8 cellular contexts compared by ENCODE assay signal in the genomic region with DNA sequence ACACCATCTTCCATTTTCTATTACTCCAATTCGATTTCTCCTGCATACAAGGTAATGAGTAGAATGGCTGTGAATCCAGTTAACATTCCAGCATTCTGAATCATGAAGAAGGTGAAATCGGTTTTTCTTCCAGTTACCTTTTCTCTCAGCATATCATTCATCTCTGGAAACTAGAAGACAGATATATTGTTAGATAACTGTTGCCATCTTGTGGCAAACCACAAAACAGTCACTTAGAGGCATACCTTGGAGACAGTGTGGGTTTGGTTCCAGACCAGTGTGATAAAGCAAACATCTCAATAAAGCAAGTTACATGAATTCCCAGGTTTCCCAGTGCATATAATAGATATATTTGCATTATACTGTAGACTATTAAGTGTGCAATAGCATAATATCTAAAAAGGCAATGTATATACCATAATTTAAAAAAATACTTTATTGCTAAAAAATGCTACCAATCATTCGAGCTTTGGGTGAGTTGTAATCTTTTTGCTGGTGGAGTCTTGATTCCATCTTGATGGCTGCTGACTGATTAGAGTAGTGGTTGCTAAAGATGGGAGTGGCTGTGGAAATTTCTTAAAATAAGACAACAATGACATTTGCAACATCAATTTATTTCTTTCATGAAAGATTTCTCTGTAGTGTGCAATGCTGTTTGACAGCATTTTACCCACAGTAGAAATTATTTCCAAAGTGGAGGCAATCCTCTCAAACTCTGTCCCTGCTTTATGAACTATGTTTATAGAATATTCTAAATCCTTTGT.
A peak's percentile ranks its signal among the peaks of the same experiment; 100 is the strongest.
DNase-seq lines count a peak whose midpoint lies in the region; ATAC-seq, FAIRE-seq and TF ChIP-seq lines count a peak whose summit lies in the region.

No MANE protein-coding gene starts in this region.

- no peaks in the 10 kb centered on the region for H3K79me1 ChIP-seq in IMR-90 (ENCODE audit: low read depth in 1 of 2, low read length in 2 of 2)
- H3K79me1 ChIP-seq in neuronal stem cell (ENCODE audit: low read depth, low read length): no peaks in the 10 kb centered on the region

- TF ChIP-seq RAD21 in IMR-90 (IDR thresholded peaks at IDR 0.05; ENCODE audit: low read length): peak; percentile 61

- ATAC-seq in GM21737 (IDR thresholded peaks at IDR 0.05; ENCODE audit: unreplicated experiment) (peak; percentile 84), IMR-90 (ENCODE audit: low read depth) (peak; percentile 79)

- peak; percentile 1 for DNase-seq in GDM1 (lab: John Stamatoyannopoulos, UW)
- peak; percentile 28 for DNase-seq in IMR-90
- DNase-seq in PC-9: peak; percentile 5 to 70
- DNase-seq in endothelial cell of umbilical vein (ENCODE audit: low read depth, low spot score): peak; percentile 64
- DNase-seq in neuronal stem cell (ENCODE audit: low spot score): peak; percentile 41
- no peak for DNase-seq in activated effector memory CD4-positive, alpha-beta T cell treated with Interleukin-2 at 50 U/mL for 16 hours

- no peak overlapping the region for H3K27ac ChIP-seq in IMR-90 (ENCODE audit: insufficient read depth, low read length)
- no peak overlapping the region for H3K27ac ChIP-seq in PC-9
- H3K27ac ChIP-seq in endothelial cell of umbilical vein (ENCODE audit: insufficient read depth, low read depth, low read length): no peak overlapping the region
- H3K27ac ChIP-seq in neuronal stem cell (replicated peaks; ENCODE audit: low read length): no peak overlapping the region

- H2BK5ac ChIP-seq in IMR-90 (ENCODE audit: low read depth, low read length, poor library complexity, severe bottlenecking): no peak overlapping the region
- no peak overlapping the region for H2BK5ac ChIP-seq in neuronal stem cell (ENCODE audit: low read length)

- no peak overlapping the region for H2AFZ ChIP-seq in IMR-90 (replicated peaks; ENCODE audit: low read length, poor library complexity)
- H2AFZ ChIP-seq in PC-9: no peak overlapping the region
- H2AFZ ChIP-seq in endothelial cell of umbilical vein (ENCODE audit: low read depth, low read length): no peak overlapping the region
- no peak overlapping the region for H2AFZ ChIP-seq in neuronal stem cell (ENCODE audit: low read length)

- H2BK15ac ChIP-seq in IMR-90 (ENCODE audit: low read depth, low read length): no peak overlapping the region
- no peak overlapping the region for H2BK15ac ChIP-seq in neuronal stem cell (ENCODE audit: low read length)

- H3K4me3 ChIP-seq in IMR-90 (ENCODE audit: insufficient read depth, low read depth, low read length): no peak overlapping the region
- H3K4me3 ChIP-seq in PC-9: no peak overlapping the region
- no peak overlapping the region for H3K4me3 ChIP-seq in endothelial cell of umbilical vein (replicated peaks in 1 of 3; ENCODE audit: insufficient read depth in 1 of 3, low read depth in 1 of 3, low read length in 3 of 3)
- no peak overlapping the region for H3K4me3 ChIP-seq in neuronal stem cell (ENCODE audit: low read length in 2 of 2)

- CTCF ChIA-PET in IMR-90 (lab: Yijun Ruan, JAX) (no interaction called here), PC-9 (lab: Charles Lee) (interaction anchor here (0.6 kb wide), 1 partner anchor 17 kb away, joined by 3 read pairs; no protein-coding TSS in a partner anchor), endothelial cell of umbilical vein (lab: Charles Lee) (interaction anchor here (0.6 to 2.8 kb wide), 12 partner anchors 9 to 1568 kb away, joined by 3 to 20 read pairs (median 4); no protein-coding TSS in a partner anchor)

- H4K8ac ChIP-seq in IMR-90 (ENCODE audit: low read depth in 2 of 2, low read length in 2 of 2) (no peak overlapping the region), neuronal stem cell (ENCODE audit: low read depth, low read length) (no peak overlapping the region)

- H3K23ac ChIP-seq in IMR-90 (ENCODE audit: low read depth, low read length): no peak overlapping the region
- no peak overlapping the region for H3K23ac ChIP-seq in neuronal stem cell (ENCODE audit: low read depth, low read length, poor library complexity)

- FAIRE-seq in A204.1 (lab: Jason Lieb, UNC): peak; percentile 88
- peak; percentile 81 for FAIRE-seq in endothelial cell of umbilical vein (lab: Jason Lieb, UNC)

- no peaks in the 10 kb centered on the region for H3K4me1 ChIP-seq in IMR-90 (ENCODE audit: control insufficient read depth, insufficient read depth, low read length)
- no peaks in the 10 kb centered on the region for H3K4me1 ChIP-seq in PC-9 (replicated peaks; ENCODE audit: insufficient read depth)
- peaks cover 4% of the 10 kb centered on the region for H3K4me1 ChIP-seq in endothelial cell of umbilical vein (ENCODE audit: control insufficient read depth, extremely low read depth, insufficient read depth, low read length)
- H3K4me1 ChIP-seq in neuronal stem cell (ENCODE audit: control insufficient read depth in 2 of 2, insufficient read depth in 1 of 2, low read depth in 1 of 2, low read length in 2 of 2): no peaks in the 10 kb centered on the region

- no peaks in the 10 kb centered on the region for H4K20me1 ChIP-seq in IMR-90 (ENCODE audit: insufficient read depth, low read length)
- no peaks in the 10 kb centered on the region for H4K20me1 ChIP-seq in PC-9 (ENCODE audit: insufficient read depth)
- no peaks in the 10 kb centered on the region for H4K20me1 ChIP-seq in endothelial cell of umbilical vein (replicated peaks; ENCODE audit: control insufficient read depth, extremely low read depth, insufficient read depth, low read length)

- no peak overlapping the region for H3K4ac ChIP-seq in IMR-90 (ENCODE audit: low read depth, low read length)
- no peak overlapping the region for H3K4ac ChIP-seq in neuronal stem cell (ENCODE audit: low read length)

- H3K4me2 ChIP-seq in IMR-90 (ENCODE audit: low read depth, low read length): no peak overlapping the region
- no peak overlapping the region for H3K4me2 ChIP-seq in PC-9
- H3K4me2 ChIP-seq in endothelial cell of umbilical vein (ENCODE audit: insufficient read depth, low read length): no peak overlapping the region
- H3K4me2 ChIP-seq in neuronal stem cell (ENCODE audit: insufficient read depth, low read length, poor library complexity, severe bottlenecking): no peak overlapping the region

- H3K14ac ChIP-seq in IMR-90 (replicated peaks; ENCODE audit: low read depth, low read length) (no peak overlapping the region), neuronal stem cell (ENCODE audit: low read length) (no peak overlapping the region)

- no peak overlapping the region for H2AK5ac ChIP-seq in IMR-90 (ENCODE audit: low read depth, low read length)
- no peak overlapping the region for H2AK5ac ChIP-seq in neuronal stem cell (ENCODE audit: low read depth, low read length)

- H3K56ac ChIP-seq in IMR-90 (ENCODE audit: extremely low read depth, insufficient read depth, low read length): no peak overlapping the region

- H3K9me1 ChIP-seq in IMR-90 (ENCODE audit: insufficient read depth, low read length) (no peaks in the 10 kb centered on the region), endothelial cell of umbilical vein (replicated peaks; ENCODE audit: control insufficient read depth, extremely low read depth, insufficient read depth, low read length) (no peaks in the 10 kb centered on the region)

- no peak overlapping the region for H2BK12ac ChIP-seq in neuronal stem cell (ENCODE audit: low read length)

- no peak overlapping the region for H3K9ac ChIP-seq in IMR-90 (ENCODE audit: low read depth, low read length)
- no peak overlapping the region for H3K9ac ChIP-seq in endothelial cell of umbilical vein (replicated peaks; ENCODE audit: extremely low read depth, insufficient read depth, low read length)
- H3K9ac ChIP-seq in neuronal stem cell (ENCODE audit: low read depth, low read length, poor library complexity): no peak overlapping the region

- no peak overlapping the region for H4K5ac ChIP-seq in IMR-90 (ENCODE audit: low read depth, low read length)

- no peak for TF ChIP-seq POLR2A in IMR-90 (IDR thresholded peaks at IDR 0.05; ENCODE audit: low read depth, low read length)
- TF ChIP-seq POLR2A in endothelial cell of umbilical vein (IDR thresholded peaks at IDR 0.05; ENCODE audit: low read depth, low read length): no peak

- H3K79me2 ChIP-seq in PC-9 (ENCODE audit: low read depth): no peaks in the 10 kb centered on the region
- no peaks in the 10 kb centered on the region for H3K79me2 ChIP-seq in endothelial cell of umbilical vein (ENCODE audit: control insufficient read depth, insufficient read depth, low read length)

- dilution Hi-C loops in IMR-90 (cut with HindIII; ENCODE audit: low sequenced_read_pairs, unreplicated experiment): no loop called here
- dilution Hi-C loops in endothelial cell of umbilical vein (cut with MboI; ENCODE audit: extremely low pct_ligation_motif_present, low sequenced_read_pairs): no loop called here

- peak; percentile 49 for TF ChIP-seq CTCF in IMR-90 (conservative IDR thresholded peaks at IDR 0.05; ENCODE audit: low read depth, low read length)
- TF ChIP-seq CTCF in PC-9 (conservative IDR thresholded peaks at IDR 0.05): peak; percentile 70
- peak; percentile 42 to 52 for TF ChIP-seq CTCF in endothelial cell of umbilical vein (IDR thresholded peaks at IDR 0.05; ENCODE audit: extremely low read depth in 1 of 2, insufficient read depth in 1 of 2, low read depth in 1 of 2, low read length in 2 of 2)

- no peaks in the 10 kb centered on the region for H3K36me3 ChIP-seq in IMR-90 (ENCODE audit: control insufficient read depth, insufficient read depth, low read length)
- H3K36me3 ChIP-seq in PC-9 (ENCODE audit: low read depth): no peaks in the 10 kb centered on the region
- H3K36me3 ChIP-seq in endothelial cell of umbilical vein (ENCODE audit: control insufficient read depth in 2 of 2, extremely low read depth in 1 of 2, insufficient read depth in 2 of 2, low read length in 2 of 2): no peaks in the 10 kb centered on the region
- no peaks in the 10 kb centered on the region for H3K36me3 ChIP-seq in neuronal stem cell (replicated peaks in 1 of 2; ENCODE audit: control insufficient read depth in 2 of 2, insufficient read depth in 2 of 2, low read length in 2 of 2)

- H4K91ac ChIP-seq in IMR-90 (ENCODE audit: insufficient read depth, low read depth, low read length): no peak overlapping the region
- H4K91ac ChIP-seq in neuronal stem cell (ENCODE audit: low read depth, low read length, poor library complexity): no peak overlapping the region

- no TSS peak for BruUV-seq in IMR-90 (replicated peaks; lab: Mats Ljungman, UMichigan)
- no TSS peak for BruUV-seq in PC-9 (replicated peaks; lab: Mats Ljungman, UMichigan)
- no TSS peak for BruUV-seq in endothelial cell of umbilical vein (replicated peaks; lab: Mats Ljungman, UMichigan)

- H3K9me3 ChIP-seq in IMR-90 (ENCODE audit: control insufficient read depth, insufficient read depth, low read length): no peaks in the 10 kb centered on the region
- H3K9me3 ChIP-seq in PC-9 (ENCODE audit: insufficient read depth, low read depth): no peaks in the 10 kb centered on the region
- no peaks in the 10 kb centered on the region for H3K9me3 ChIP-seq in endothelial cell of umbilical vein (replicated peaks; ENCODE audit: control insufficient read depth, insufficient read depth, low read length)
- no peaks in the 10 kb centered on the region for H3K9me3 ChIP-seq in neuronal stem cell (replicated peaks in 1 of 2; ENCODE audit: control insufficient read depth in 2 of 2, insufficient read depth in 1 of 2, low read depth in 1 of 2, low read length in 2 of 2)

- intact Hi-C loops in IMR-90 (cut with micrococcal nuclease) (loop anchor here (2.0 to 10.0 kb wide), 2 partner anchors 914 to 1088 kb away; no protein-coding TSS in a partner anchor), PC-9 (cut with micrococcal nuclease; ENCODE audit: unreplicated experiment) (loop anchor here (2.0 to 10.0 kb wide), 3 partner anchors 832 to 1838 kb away; partner anchors contain the start of genes BDH2 and PPP3CA), endothelial cell of umbilical vein (cut with micrococcal nuclease) (loop anchor here (1.0 to 10.0 kb wide), 5 partner anchors 533 to 1356 kb away; partner anchors contain the start of gene PPP3CA)

- no peaks in the 10 kb centered on the region for H3K9me2 ChIP-seq in PC-9 (ENCODE audit: insufficient read depth)

- H2BK20ac ChIP-seq in IMR-90 (ENCODE audit: low read depth, low read length): no peak overlapping the region

- POLR2A ChIA-PET in IMR-90 (lab: Charles Lee; ENCODE audit: unreplicated experiment): no interaction called here
- POLR2A ChIA-PET in PC-9 (lab: Charles Lee; ENCODE audit: unreplicated experiment): no interaction called here
- POLR2A ChIA-PET in endothelial cell of umbilical vein (lab: Charles Lee): no interaction called here

- H3K27me3 ChIP-seq in IMR-90 (ENCODE audit: control insufficient read depth, insufficient read depth, low read length) (no peaks in the 10 kb centered on the region), PC-9 (ENCODE audit: insufficient read depth, low read depth) (no peaks in the 10 kb centered on the region), endothelial cell of umbilical vein (ENCODE audit: control insufficient read depth in 2 of 2, insufficient read depth in 2 of 2, low read length in 2 of 2) (no peaks in the 10 kb centered on the region), neuronal stem cell (ENCODE audit: control insufficient read depth in 3 of 3, insufficient read depth in 3 of 3, low read depth in 1 of 3, low read length in 3 of 3) (no peaks in the 10 kb centered on the region)

- in situ Hi-C loops in IMR-90 (cut with MboI; ENCODE audit: low sequenced_read_pairs): loop anchor here (10.0 kb wide), 1 partner anchor 1098 kb away; no protein-coding TSS in a partner anchor

- H2AK9ac ChIP-seq in IMR-90 (replicated peaks; ENCODE audit: low read depth, low read length, poor library complexity): no peak overlapping the region

- WGBS in IMR-90 (ENCODE audit: extremely low coverage in 2 of 2, insufficient read length in 1 of 2), 2 experiments: no CpG with 5 or more reads among the region's 3 CpGs
- WGBS in neuronal stem cell (ENCODE audit: extremely low coverage in 2 of 2, insufficient read length in 2 of 2, insufficient replicate concordance in 1 of 2), 2 donors: no CpG with 5 or more reads among the region's 3 CpGs

- H3K18ac ChIP-seq in IMR-90 (ENCODE audit: low read depth, low read length) (no peak overlapping the region), neuronal stem cell (ENCODE audit: low read length) (no peak overlapping the region)

- no peaks in the 10 kb centered on the region for H3F3A ChIP-seq in PC-9 (ENCODE audit: insufficient read depth, low read depth)

- H2BK120ac ChIP-seq in IMR-90 (ENCODE audit: low read depth, low read length): no peak overlapping the region
- H2BK120ac ChIP-seq in neuronal stem cell (ENCODE audit: low read depth, low read length): no peak overlapping the region
